ENCODE assay signal across 8 cellular contexts in genomic region chr6:28446818-28447511, GRCh38. TPM values are rescaled to one million over a fixed set of nuclear protein-coding genes. Genes with fewer than 3 reads are reported as not detected.
DNase-seq lines count a peak whose midpoint lies in the region; ATAC-seq, FAIRE-seq and TF ChIP-seq lines count a peak whose summit lies in the region.

No MANE protein-coding gene starts in this region.

- no peak for TF ChIP-seq POLR2A in spleen (IDR thresholded peaks at IDR 0.05)

- DNase-seq in NCI-H1417 (lab: John Stamatoyannopoulos, UW) (peak in 2 of 3 experiments; percentile 4 to 55), NCI-H1417 treated with DMSO at 0.1 percent for 48 hours (lab: John Stamatoyannopoulos, UW) (no peak), glutamatergic neuron (peak; percentile 59), spleen (no peak), NAMALWA (ENCODE audit: low spot score) (no peak), frontal cortex (ENCODE audit: low spot score in 2 of 2) (no peak)

- no peak for FAIRE-seq in frontal cortex (lab: Jason Lieb, UNC)

- no peak overlapping the region for H3K27ac ChIP-seq in spleen

- H3K27me3 Mint-ChIP-seq in glutamatergic neuron (ENCODE audit: unreplicated experiment) = peaks cover 6% of the 10 kb centered on the region

- H3K4me3 ChIP-seq in WI38 (ENCODE audit: low read depth, low read length) (peak overlapping the region; percentile 65), spleen (peak overlapping the region in 6 of 8 donors; percentile 8 to 61 (median 16))

- peaks cover 0 to 22% (median 6%) of the 10 kb centered on the region in 6 donors for H3K4me1 ChIP-seq in spleen

- peaks cover 0 to 84% (median 24%) of the 10 kb centered on the region in 7 donors for H3K27me3 ChIP-seq in spleen (replicated peaks in 1 of 7)

- no peak for TF ChIP-seq CTCF in WI38 (IDR thresholded peaks at IDR 0.05; ENCODE audit: low read depth, low read length)
- TF ChIP-seq CTCF in glutamatergic neuron (IDR thresholded peaks at IDR 0.05; ENCODE audit: partially characterized antibody, unreplicated experiment) = no peak
- no peak for TF ChIP-seq CTCF in spleen (IDR thresholded peaks at IDR 0.05 in 8 of 11, conservative IDR thresholded peaks at IDR 0.05 in 3 of 11)

- peak overlapping the region; percentile 87 for H3K4me3 Mint-ChIP-seq in glutamatergic neuron (ENCODE audit: unreplicated experiment)

- H3K36me3 Mint-ChIP-seq in glutamatergic neuron (ENCODE audit: unreplicated experiment) = no peaks in the 10 kb centered on the region

- intact Hi-C loops in spleen (cut with DNase I; ENCODE audit: low total_unique reads) = no loop called here

- no peak for ATAC-seq in GM21717 (IDR thresholded peaks at IDR 0.05; ENCODE audit: unreplicated experiment)

- peaks cover 8% of the 10 kb centered on the region for H3K9me3 Mint-ChIP-seq in glutamatergic neuron (ENCODE audit: unreplicated experiment)

- WGBS in spleen, 5 donors = 3 to 5% (median 5%) methylated on average over 29 to 36 of the region's 36 CpGs

- H3K36me3 ChIP-seq in spleen = no peaks in the 10 kb centered on the region

- peaks cover 0 to 13% (median 2%) of the 10 kb centered on the region in 8 donors for H3K9me3 ChIP-seq in spleen

- peak overlapping the region; percentile 13 for H3K27ac Mint-ChIP-seq in glutamatergic neuron (ENCODE audit: unreplicated experiment)

- H3K4me1 Mint-ChIP-seq in glutamatergic neuron (ENCODE audit: low read depth, unreplicated experiment) = peaks cover 2% of the 10 kb centered on the region

RNA-seq across cellular contexts. Expression of gene ZSCAN23, which starts 3.7 kb away (rescaled TPM):
- total RNA-seq in glutamatergic neuron (ENCODE audit: unreplicated experiment) (18.2 TPM), spleen (1 to 10 TPM; 1.4 to 4.6 (median 2.5) TPM), frontal cortex (11.0 TPM)
- polyA plus RNA-seq in spleen = under 1 TPM in 2 of 3 donors, not detected in 1; 0.14 to 0.32 TPM

RNA-seq across cellular contexts. Expression of gene ZSCAN12, which starts 47.4 kb away (rescaled TPM):
- 16.7 TPM for total RNA-seq in glutamatergic neuron (ENCODE audit: unreplicated experiment)
- total RNA-seq in spleen = 10 to 100 TPM in 1 of 7 donors, 1 to 10 TPM in 6; 6.6 to 10.3 (median 8.8) TPM
- polyA plus RNA-seq in spleen = 1 to 10 TPM; 1.8 to 3.1 (median 2.4) TPM
- 18.8 TPM for total RNA-seq in frontal cortex

Comparison
In these comparisons a context has a peak if more than half of its experiments do, and no peak if none do; other contexts are left out.
1. DNase-seq: peak in NCI-H1417 (2 of 3) and glutamatergic neuron (single experiment); none in NCI-H1417 treated with DMSO at 0.1 percent for 48 hours (single experiment), spleen (single experiment), NAMALWA (single experiment) and frontal cortex (0 of 2).